8 cellular contexts compared by ENCODE assay signal in the genomic region with DNA sequence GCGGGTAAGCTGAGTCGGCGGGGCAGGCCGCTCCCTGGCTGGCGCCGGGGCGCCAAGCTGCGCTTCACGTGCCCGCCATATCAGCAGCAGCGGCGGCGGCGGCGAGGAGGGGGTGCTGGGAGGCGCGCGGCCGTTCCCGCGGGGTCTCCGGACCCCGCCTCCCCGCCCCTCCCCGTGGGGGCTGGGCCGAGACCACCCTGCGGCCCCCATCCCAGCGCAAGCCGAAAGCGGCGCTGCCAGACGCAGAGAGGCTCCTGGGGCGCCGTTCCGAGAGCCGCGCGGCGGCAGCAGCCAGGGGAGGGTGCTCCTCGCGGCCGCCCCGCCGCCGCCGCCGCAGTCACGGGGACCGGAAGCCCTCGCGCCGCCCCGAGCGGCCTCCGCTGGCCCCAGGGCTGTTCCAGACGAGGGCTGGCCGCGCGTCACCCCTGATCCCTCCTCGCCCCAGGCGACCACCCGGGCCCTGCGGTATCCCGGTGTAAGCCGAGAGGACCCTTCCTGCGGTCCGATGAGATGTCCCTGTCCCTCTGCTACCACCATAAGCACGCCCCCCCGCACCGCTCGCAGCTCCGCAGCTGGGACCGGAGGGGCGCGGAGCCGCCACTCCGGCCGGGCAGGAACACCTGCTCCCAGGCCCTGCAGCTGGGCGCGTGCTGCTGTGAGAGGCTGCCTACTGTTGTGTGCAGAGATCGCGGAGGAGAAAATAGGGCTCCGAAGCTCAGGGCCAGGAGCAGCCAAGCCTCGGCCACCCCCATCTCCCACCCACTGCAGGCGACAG. TPM values are rescaled to one million over a fixed set of nuclear protein-coding genes. Genes with fewer than 3 reads are reported as not detected.
DNase-seq lines count a peak whose midpoint lies in the region; ATAC-seq, FAIRE-seq and TF ChIP-seq lines count a peak whose summit lies in the region.

No MANE protein-coding gene starts in this region.

- WGBS in heart right ventricle, 2 donors = 0 to 1% methylated on average over 27 to 77 of the region's 85 CpGs

- peaks cover 0 to 2% of the 10 kb centered on the region in 2 donors for H3K9me3 Mint-ChIP-seq in activated T-cell treated with anti-CD3 and anti-CD28 coated beads, Interleukin-2, amount 50 U/mL, for 72 hours

- DNase-seq in stimulated activated CD4-positive, alpha-beta T cell treated with anti-CD3 and anti-CD28 coated beads, Interleukin-4, amount 100 ng/mL, for 1 hour = peak; percentile 29
- no peak for DNase-seq in stimulated activated CD4-positive, alpha-beta T cell treated with anti-CD3 and anti-CD28 coated beads, Interleukin-1b, Interleukin-23, amount 100 ng/mL, for 48 hours
- peak; percentile 45 to 67 for DNase-seq in activated T-cell treated with anti-CD3 and anti-CD28 coated beads, Interleukin-2, amount 50 U/mL, for 72 hours
- peak; percentile 33 to 59 for DNase-seq in heart right ventricle
- peak; percentile 38 for DNase-seq in putamen (ENCODE audit: low spot score)
- no peak for DNase-seq in germinal center (ENCODE audit: low spot score)
- DNase-seq in H54 (ENCODE audit: insufficient read length, low spot score) = no peak

- H3K4me3 Mint-ChIP-seq in activated T-cell treated with anti-CD3 and anti-CD28 coated beads, Interleukin-2, amount 50 U/mL, for 72 hours = peak overlapping the region; percentile 90 to 93

- H3K27ac ChIP-seq in HUES6 (ENCODE audit: low read depth, low read length) = peak overlapping the region; percentile 35; the same call in 1 of the 2 replicates
- H3K27ac ChIP-seq in heart right ventricle = peak overlapping the region; percentile 85 to 95 (median 92)

- H3K9ac ChIP-seq in HUES6 (ENCODE audit: low read length) = peak overlapping the region; percentile 85

- intact Hi-C loops in heart right ventricle (cut with DNase I) = loop anchor here in 9 of 10 donors (2.0 to 10.0 kb wide), 11 partner anchors 42 to 290 kb away; no protein-coding TSS in a partner anchor

- no peak for FAIRE-seq in H54 (lab: Jason Lieb, UNC)

- no peak for TF ChIP-seq CTCF in heart right ventricle (IDR thresholded peaks at IDR 0.05)

- H3K27me3 Mint-ChIP-seq in activated T-cell treated with anti-CD3 and anti-CD28 coated beads, Interleukin-2, amount 50 U/mL, for 72 hours (ENCODE audit: low read depth) = peaks cover 26% of the 10 kb centered on the region

- H3K4me1 ChIP-seq in HUES6 (ENCODE audit: control insufficient read depth, insufficient read depth, low read length) = peaks cover 42% of the 10 kb centered on the region
- H3K4me1 ChIP-seq in heart right ventricle = peaks cover 2 to 48% (median 32%) of the 10 kb centered on the region in 9 donors

- peaks cover 22% of the 10 kb centered on the region for H3K4me1 Mint-ChIP-seq in activated T-cell treated with anti-CD3 and anti-CD28 coated beads, Interleukin-2, amount 50 U/mL, for 72 hours (ENCODE audit: low read depth)

- peaks cover 59% of the 10 kb centered on the region for H3K27me3 ChIP-seq in HUES6 (ENCODE audit: control insufficient read depth, insufficient read depth, low read length)
- H3K27me3 ChIP-seq in heart right ventricle = peaks cover 0 to 98% (median 0%) of the 10 kb centered on the region in 7 donors

- no peak; the same call in 1 of the 2 replicates for TF ChIP-seq POLR2A in H54 (IDR thresholded peaks at IDR 0.05; ENCODE audit: low read depth, low read length)

- H3K4me3 ChIP-seq in HUES6 (ENCODE audit: low read depth, low read length) (peak overlapping the region; percentile 58), heart right ventricle (peak overlapping the region; percentile 28 to 63 (median 58))

- no peak overlapping the region for H3K27ac Mint-ChIP-seq in activated T-cell treated with anti-CD3 and anti-CD28 coated beads, Interleukin-2, amount 50 U/mL, for 72 hours

- peaks cover 0 to 5% of the 10 kb centered on the region in 2 donors for H3K36me3 Mint-ChIP-seq in activated T-cell treated with anti-CD3 and anti-CD28 coated beads, Interleukin-2, amount 50 U/mL, for 72 hours (ENCODE audit: insufficient read depth in 2 of 2)

- H3K9me3 ChIP-seq in HUES6 (ENCODE audit: control insufficient read depth, insufficient read depth, low read depth, low read length) (no peaks in the 10 kb centered on the region), heart right ventricle (peaks cover 0 to 6% (median 0%) of the 10 kb centered on the region in 11 donors)

- peak; percentile 56 to 63 for ATAC-seq in activated T-cell treated with anti-CD3 and anti-CD28 coated beads, Interleukin-2, amount 50 U/mL, for 72 hours (replicated peaks in 1 of 2)
- peak; percentile 32 to 60 (median 48) for ATAC-seq in heart right ventricle

- no peaks in the 10 kb centered on the region for H3K36me3 ChIP-seq in HUES6 (ENCODE audit: control insufficient read depth, insufficient read depth, low read length)
- no peaks in the 10 kb centered on the region for H3K36me3 ChIP-seq in heart right ventricle

RNA-seq across cellular contexts. Expression of a gene that starts 7.4 kb away (rescaled TPM):
- total RNA-seq in activated T-cell treated with anti-CD3 and anti-CD28 coated beads, Interleukin-2, amount 50 U/mL, for 72 hours = 10 to 100 TPM; 53.5 to 65.5 TPM
- 10 to 100 TPM; 12.4 to 27.2 (median 19.9) TPM for total RNA-seq in heart right ventricle
- 10 to 100 TPM in 1 of 2 donors, 1 to 10 TPM in 1; 9.1 to 10.5 TPM for polyA plus RNA-seq in heart right ventricle

Comparison
In these comparisons a context has a peak if more than half of its experiments do, and no peak if none do; other contexts are left out.
1. DNase-seq: peak in stimulated activated CD4-positive, alpha-beta T cell treated with anti-CD3 and anti-CD28 coated beads, Interleukin-4, amount 100 ng/mL, for 1 hour (single experiment), activated T-cell treated with anti-CD3 and anti-CD28 coated beads, Interleukin-2, amount 50 U/mL, for 72 hours (2 of 2), heart right ventricle (2 of 2) and putamen (single experiment); none in stimulated activated CD4-positive, alpha-beta T cell treated with anti-CD3 and anti-CD28 coated beads, Interleukin-1b, Interleukin-23, amount 100 ng/mL, for 48 hours (single experiment), germinal center (single experiment) and H54 (single experiment).